ENCODE assay signal across 23 cellular contexts in genomic region chr2:127957240-127957639, GRCh38.
"Had no signal": no experiment of that assay in that cellular context is flagged by ENCODE, and none has a peak within 500 bp of the region (broad histone marks: within the 10 kb centered on the region; RNA-seq: fewer than 3 reads in every experiment).

No MANE protein-coding gene starts in this region.

- H3K4me3 ChIP-seq: esophagus squamous epithelium, gastroesophageal sphincter, mucosa of descending colon, sigmoid colon, upper lobe of right lung had no signal

- H3K27ac ChIP-seq: brain microvascular endothelial cell, esophagus squamous epithelium, gastroesophageal sphincter, sigmoid colon, upper lobe of right lung had no signal

- H3K27me3 ChIP-seq: brain microvascular endothelial cell, esophagus squamous epithelium, gastroesophageal sphincter, sigmoid colon, upper lobe of right lung had no signal

- H3K9me3 ChIP-seq: esophagus squamous epithelium, gastroesophageal sphincter, mucosa of descending colon, sigmoid colon, upper lobe of right lung had no signal

- DNase-seq: activated CD8-positive, alpha-beta memory T cell treated with anti-CD3 and anti-CD28 coated beads for 24 hours; activated CD8-positive, alpha-beta memory T cell treated with anti-CD3 and anti-CD28 coated beads, Interleukin-2, amount 50 U/mL, for 4 hours; activated T-cell treated with anti-CD3 and anti-CD28 coated beads, Interleukin-2, amount 50 U/mL, for 24 hours; aorta; brain microvascular endothelial cell; central memory CD4-positive, alpha-beta T cell; dermis blood vessel endothelial cell; effector CD8-positive, alpha-beta T cell; esophagus squamous epithelium; head of caudate nucleus; hypothalamus; islet precursor cell; left colon; mesendoderm; mucosa of descending colon; naive thymus-derived CD4-positive, alpha-beta T cell; posterior cingulate gyrus; sigmoid colon; stimulated activated CD4-positive, alpha-beta T cell treated with anti-CD3 and anti-CD28 coated beads, Interleukin-2, amount 100 ng/mL, for 48 hours; stimulated activated CD8-positive, alpha-beta memory T cell treated with anti-CD3 and anti-CD28 coated beads, Interleukin-4, amount 100 ng/mL, for 48 hours; stimulated activated naive CD4-positive, alpha-beta T cell; upper lobe of right lung had no signal

- H3K4me1 ChIP-seq: upper lobe of right lung had no signal
